18 cellular contexts compared by ENCODE assay signal in genomic region chr13:29548722-29549446, GRCh38. TPM values are rescaled to one million over a fixed set of nuclear protein-coding genes. Genes with fewer than 3 reads are reported as not detected.
A peak's percentile ranks its signal among the peaks of the same experiment; 100 is the strongest.
DNase-seq lines count a peak whose midpoint lies in the region; TF ChIP-seq lines count a peak whose summit lies in the region.
"Had no signal": no experiment of that assay in that cellular context is flagged by ENCODE, and none has a peak within 500 bp of the region (broad histone marks: within the 10 kb centered on the region; RNA-seq: fewer than 3 reads in every experiment).

No MANE protein-coding gene starts in this region.

- in situ Hi-C loops in GM23248 (cut with MboI): no loop called here

- 83 to 85% methylated on average over 16 of the region's 16 CpGs for WGBS in GM23248 (ENCODE audit: low coverage in 1 of 2, low lambda C conversion rate in 2 of 2, missing lambda C conversion rate in 2 of 2), 2 experiments

- no peaks in the 10 kb centered on the region for H3K27me3 ChIP-seq in GM23248 (replicated peaks; ENCODE audit: insufficient read depth)
- H3K27me3 ChIP-seq: left lung, ovary had no signal

- H3F3A ChIP-seq in GM23248 (ENCODE audit: insufficient read depth): peaks cover 34% of the 10 kb centered on the region

- H3K79me2 ChIP-seq in GM23248 (ENCODE audit: insufficient read depth): peaks cover 100% of the 10 kb centered on the region

- H3K4me1 ChIP-seq in GM23248 (ENCODE audit: insufficient read depth): no peaks in the 10 kb centered on the region
- H3K4me1 ChIP-seq: left lung had no signal

- TF ChIP-seq CTCF in VCaP (conservative IDR thresholded peaks at IDR 0.05): no peak
- TF ChIP-seq CTCF in foreskin fibroblast (IDR thresholded peaks at IDR 0.05; ENCODE audit: low read depth, low read length): no peak

- DNase-seq in GM23248 (peak; percentile 30), iris pigment epithelial cell (ENCODE audit: low read depth) (peak; percentile 56), pulmonary artery endothelial cell (ENCODE audit: low read depth, low spot score) (peak; percentile 68), NCI-H2107 treated with DMSO at 0.1 percent for 48 hours (lab: John Stamatoyannopoulos, UW; ENCODE audit: unreplicated experiment) (no peak), foreskin fibroblast (no peak), NCI-H1436 treated with DMSO at 0.1 percent for 48 hours (lab: John Stamatoyannopoulos, UW) (no peak)
- DNase-seq in stimulated activated CD4-positive, alpha-beta T cell treated with anti-CD3 and anti-CD28 coated beads, Interleukin-12 subunit alpha, Interleukin-12 subunit beta, amount 100 ng/mL, for 4 hours: no peak
- DNase-seq: activated CD4-positive, alpha-beta T cell treated with anti-CD3 and anti-CD28 coated beads, Interleukin-2, amount 50 U/mL, for 1 hour; activated effector memory CD4-positive, alpha-beta T cell treated with anti-CD3 and anti-CD28 coated beads, Interleukin-2, amount 50 U/mL, for 16 hours; caudate nucleus; CD4-positive, alpha-beta memory T cell; left lung; NCI-H1092 treated with DMSO at 0.1 percent for 48 hours; NCI-H82; ovary; stimulated activated CD4-positive, alpha-beta T cell treated with anti-CD3 and anti-CD28 coated beads, Interleukin-4, amount 100 ng/mL, for 1 hour; stimulated activated naive CD8-positive, alpha-beta T cell treated with anti-CD3 and anti-CD28 coated beads, Interleukin-15, amount 100 ng/mL, for 72 hours had no signal

- H3K4me2 ChIP-seq in GM23248 (ENCODE audit: unreplicated experiment): no peak overlapping the region

- no peaks in the 10 kb centered on the region for H3K9me3 ChIP-seq in GM23248 (ENCODE audit: low read depth)
- H3K9me3 ChIP-seq: left lung, ovary had no signal

- H3K27ac ChIP-seq in GM23248 (no peak overlapping the region), VCaP (peak overlapping the region; percentile 93)
- H3K27ac ChIP-seq: left lung, ovary had no signal

- H3K9me2 ChIP-seq in GM23248 (ENCODE audit: insufficient read depth): no peaks in the 10 kb centered on the region

- no peak overlapping the region for H3K9ac ChIP-seq in GM23248

- no peak overlapping the region for H2AFZ ChIP-seq in GM23248

- peaks cover 49% of the 10 kb centered on the region for H3K36me3 ChIP-seq in GM23248 (ENCODE audit: low read depth)
- H3K36me3 ChIP-seq: ovary had no signal

- no peak overlapping the region for H3K4me3 ChIP-seq in GM23248
- H3K4me3 ChIP-seq in foreskin fibroblast (ENCODE audit: low read depth in 1 of 2, low read length in 2 of 2): no peak overlapping the region
- H3K4me3 ChIP-seq: left lung, ovary had no signal

- H4K20me1 ChIP-seq in GM23248 (ENCODE audit: insufficient read depth): no peaks in the 10 kb centered on the region; the same call in 1 of the 2 replicates

RNA-seq across cellular contexts. Expression of gene SLC7A1, which starts 46.6 kb away (rescaled TPM):
- 34.7 and 52.0 TPM in 2 replicates for total RNA-seq in GM23248 (2014; rRNA removed; shearing (Covaris generic))
- polyA plus RNA-seq in GM23248 (2016; fragmentation: Nextera tagmentation; extraction: Ambion mirVana): 37.8 and 38.6 TPM in 2 replicates
- total RNA-seq in pulmonary artery endothelial cell: 23.9 and 24.5 TPM in 2 replicates

Comparison
In these comparisons a context has a peak if more than half of its experiments do, and no peak if none do; other contexts are left out.
1. DNase-seq: peak in GM23248 (single experiment), iris pigment epithelial cell (single experiment) and pulmonary artery endothelial cell (single experiment); none in NCI-H2107 treated with DMSO at 0.1 percent for 48 hours (single experiment), foreskin fibroblast (0 of 2), NCI-H1436 treated with DMSO at 0.1 percent for 48 hours (single experiment) and stimulated activated CD4-positive, alpha-beta T cell treated with anti-CD3 and anti-CD28 coated beads, Interleukin-12 subunit alpha, Interleukin-12 subunit beta, amount 100 ng/mL, for 4 hours (single experiment).